Comparison of ENCODE assay signal across 13 cellular contexts in the genomic region with DNA sequence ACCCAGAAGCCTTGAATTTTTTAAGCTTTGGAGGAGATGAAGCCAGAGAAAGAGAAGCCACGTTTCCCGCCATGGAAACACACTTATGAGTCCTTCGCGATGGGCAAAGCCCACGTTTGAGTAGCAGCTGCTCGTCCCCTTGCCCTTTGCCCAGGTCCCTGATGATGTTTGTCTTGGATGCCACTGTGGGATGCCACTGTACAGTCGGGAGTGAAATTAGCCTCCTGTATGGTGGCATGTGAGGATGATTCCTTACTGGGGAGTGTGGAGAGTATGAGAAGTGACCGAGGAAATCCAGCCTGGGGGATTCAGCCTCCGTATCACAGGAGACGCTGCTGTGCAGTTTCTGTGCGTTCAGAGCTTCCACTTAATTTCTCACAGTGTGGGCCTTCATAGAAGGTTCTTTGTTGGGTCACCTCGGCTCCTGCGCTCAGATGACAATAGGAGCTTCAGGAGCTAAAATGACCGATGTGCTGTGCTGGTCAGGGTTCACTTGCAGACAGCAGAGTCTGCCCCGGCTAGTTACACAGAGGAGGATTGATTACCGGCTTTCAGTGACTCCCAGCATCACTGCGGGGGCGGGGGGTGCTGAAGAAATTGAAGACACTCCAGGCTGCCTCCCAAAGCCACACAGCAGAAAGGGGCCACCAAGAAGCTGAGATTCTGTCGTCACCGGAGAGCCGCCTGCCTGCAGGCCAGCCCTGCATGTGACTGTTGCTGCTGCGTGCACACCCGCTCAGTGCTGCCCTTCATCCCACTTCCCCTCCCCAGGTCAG.
A peak's percentile ranks its signal among the peaks of the same experiment; 100 is the strongest.
DNase-seq lines count a peak whose midpoint lies in the region; ATAC-seq and TF ChIP-seq lines count a peak whose summit lies in the region.
"Had no signal": no experiment of that assay in that cellular context is flagged by ENCODE, and none has a peak within 500 bp of the region (broad histone marks: within the 10 kb centered on the region; RNA-seq: fewer than 3 reads in every experiment).

No MANE protein-coding gene starts in this region.

- peak; percentile 41 for DNase-seq in H9
- DNase-seq in left lobe of liver (ENCODE audit: low spot score) = no peak
- DNase-seq in nephron progenitor cell = peak; percentile 70
- DNase-seq in retina = peak; percentile 44
- no peak for DNase-seq in OCI-LY7 (ENCODE audit: low spot score)
- no peak for DNase-seq in stimulated activated CD8-positive, alpha-beta memory T cell treated with anti-CD3 and anti-CD28 coated beads, Interleukin-4, amount 100 ng/mL, for 48 hours
- DNase-seq in NK-92 treated with Interleukin-12 subunit alpha and Interleukin-12 subunit beta, amount 100 ng/mL, for 24 hours (lab: John Stamatoyannopoulos, UW) = no peak
- no peak for DNase-seq in omental fat pad (ENCODE audit: low spot score)
- DNase-seq: C1 segment of cervical spinal cord; CD4-positive, alpha-beta T cell; DMS79; IMR-90 had no signal

- ATAC-seq in left lobe of liver = peak; percentile 40
- ATAC-seq in omental fat pad (ENCODE audit: low FRiP score) = no peak

- no peak overlapping the region for H2AK5ac ChIP-seq in H9 (ENCODE audit: insufficient read length, low read length)

- no peak overlapping the region for H2BK5ac ChIP-seq in H9 (ENCODE audit: insufficient read length, low read length)

- H4K91ac ChIP-seq in H9 (ENCODE audit: insufficient read length, low read depth, low read length) = no peak overlapping the region

- no peaks in the 10 kb centered on the region for H3K23me2 ChIP-seq in H9 (ENCODE audit: insufficient read length, low read depth, low read length, poor library complexity, severe bottlenecking)

- H3K27me3 Mint-ChIP-seq in H9 (ENCODE audit: low read depth) (peaks cover 38% of the 10 kb centered on the region), nephron progenitor cell (ENCODE audit: low read depth, poor library complexity) (peaks cover 32% of the 10 kb centered on the region)

- H3K27ac Mint-ChIP-seq in H9 = no peak overlapping the region; a peak in 1 of 7 replicates
- H3K27ac Mint-ChIP-seq in nephron progenitor cell = peak overlapping the region; percentile 52
- H3K27ac Mint-ChIP-seq: B cell; CD4-positive, alpha-beta T cell had no signal

- no peak overlapping the region for H2BK20ac ChIP-seq in H9 (ENCODE audit: low read depth, low read length, poor library complexity, severe bottlenecking)

- H3K18ac ChIP-seq in H9 (ENCODE audit: insufficient read length, low read depth, low read length) = no peak overlapping the region

- no peaks in the 10 kb centered on the region for H3K36me3 ChIP-seq in OCI-LY7 (ENCODE audit: insufficient read depth, low read length)

- H3K4ac ChIP-seq in H9 (ENCODE audit: low read depth, low read length) = no peak overlapping the region

- H3K79me2 ChIP-seq in H9 (ENCODE audit: insufficient read depth, low read length) (no peaks in the 10 kb centered on the region), OCI-LY7 (ENCODE audit: insufficient read depth, low read depth, low read length) (no peaks in the 10 kb centered on the region)

- H3K23ac ChIP-seq in H9 (ENCODE audit: insufficient read length, low read depth, low read length) = no peak overlapping the region

- no peak overlapping the region for H3K9ac ChIP-seq in H9 (ENCODE audit: extremely low read depth, insufficient read length, low read length)

- H3K27ac ChIP-seq in H9 (ENCODE audit: insufficient read length, low read depth, low read length) (no peak overlapping the region), OCI-LY7 (ENCODE audit: low read depth, low read length, poor library complexity, severe bottlenecking) (no peak overlapping the region)

- H3K4me2 ChIP-seq in H9 (ENCODE audit: insufficient read depth, insufficient read length, low read length) = no peak overlapping the region
- H3K4me2 ChIP-seq in OCI-LY7 (ENCODE audit: low read length) = no peak overlapping the region

- intact Hi-C loops in OCI-LY7 (cut with micrococcal nuclease; ENCODE audit: unreplicated experiment) = no loop called here

- H3K4me3 Mint-ChIP-seq in H9 (no peak overlapping the region), nephron progenitor cell (peak overlapping the region; percentile 29)
- H3K4me3 Mint-ChIP-seq: B cell; CD4-positive, alpha-beta T cell had no signal

- no peaks in the 10 kb centered on the region for H4K20me1 ChIP-seq in H9 (ENCODE audit: control insufficient read depth, insufficient read depth, insufficient read length)
- no peaks in the 10 kb centered on the region for H4K20me1 ChIP-seq in OCI-LY7 (ENCODE audit: insufficient read depth, low read length)

- no peaks in the 10 kb centered on the region for H3K27me3 ChIP-seq in H9 (ENCODE audit: insufficient read depth, low read length)

- H2AFZ ChIP-seq in H9 (ENCODE audit: low read length) (no peak overlapping the region), OCI-LY7 (ENCODE audit: low read length) (no peak overlapping the region)

- H3K36me3 Mint-ChIP-seq in H9 (ENCODE audit: insufficient read depth in 1 of 3, low read depth in 3 of 3) (peaks cover 0 to under 1% (median 0%) of the 10 kb centered on the region in 3 experiments; a peak in 1 of 7 replicates), nephron progenitor cell (ENCODE audit: low read depth) (peaks cover 5% of the 10 kb centered on the region)

- H3K9me3 ChIP-seq in H9 (ENCODE audit: control insufficient read depth, low read depth, low read length) (no peaks in the 10 kb centered on the region), OCI-LY7 (ENCODE audit: low read length) (no peaks in the 10 kb centered on the region)

- no CpG with 5 or more reads among the region's 23 CpGs for WGBS in H9 (ENCODE audit: extremely low coverage, insufficient read length, low lambda C conversion rate)

- H2BK12ac ChIP-seq in H9 (ENCODE audit: insufficient read length, low read depth, low read length) = no peak overlapping the region

- POLR2A ChIA-PET in OCI-LY7 (lab: Charles Lee) = no interaction called here

- H4K5ac ChIP-seq in H9 (ENCODE audit: insufficient read length, low read depth, low read length) = no peak overlapping the region

- H3K4me1 ChIP-seq in H9 (ENCODE audit: insufficient read depth, low read length) (peaks cover 4% of the 10 kb centered on the region; the same call in 1 of the 2 replicates), OCI-LY7 (ENCODE audit: insufficient read depth, low read length, poor library complexity, severe bottlenecking) (no peaks in the 10 kb centered on the region)

- CTCF ChIA-PET in OCI-LY7 (lab: Charles Lee; ENCODE audit: unreplicated experiment) = no interaction called here

- H3T11ph ChIP-seq in H9 (ENCODE audit: low read length) = no peak overlapping the region

- no peak overlapping the region for H3K4me3 ChIP-seq in OCI-LY7 (ENCODE audit: low read depth, low read length, poor library complexity, severe bottlenecking)

- TF ChIP-seq CTCF in H9 (conservative IDR thresholded peaks at IDR 0.05) = no peak
- TF ChIP-seq CTCF in nephron progenitor cell (IDR thresholded peaks at IDR 0.05) = no peak
- TF ChIP-seq CTCF in OCI-LY7 (conservative IDR thresholded peaks at IDR 0.05; ENCODE audit: low read length) = no peak
- TF ChIP-seq CTCF in omental fat pad (IDR thresholded peaks at IDR 0.05) = no peak

- H3K4me1 Mint-ChIP-seq in H9 (peaks cover 8 to 20% of the 10 kb centered on the region in 2 experiments), nephron progenitor cell (peaks cover 63% of the 10 kb centered on the region)
- H3K4me1 Mint-ChIP-seq: B cell had no signal

- no peaks in the 10 kb centered on the region for H3K9me2 ChIP-seq in OCI-LY7 (ENCODE audit: insufficient read depth, low read length)

- H3K79me1 ChIP-seq in H9 (ENCODE audit: insufficient read depth, low read depth, low read length, poor library complexity, severe bottlenecking) = no peaks in the 10 kb centered on the region

- H3K14ac ChIP-seq in H9 (ENCODE audit: insufficient read depth, low read length) = no peak overlapping the region

- no TSS peak for BruUV-seq in OCI-LY7 (replicated peaks; lab: Mats Ljungman, UMichigan)

- H4K8ac ChIP-seq in H9 (replicated peaks; ENCODE audit: insufficient read length, low read depth, low read length) = no peak overlapping the region

- H3K56ac ChIP-seq in H9 (ENCODE audit: insufficient read length, low read depth, low read length) = no peak overlapping the region

- no peak overlapping the region for H2BK15ac ChIP-seq in H9 (ENCODE audit: low read depth, low read length)

- no peak overlapping the region for H2BK120ac ChIP-seq in H9 (ENCODE audit: low read depth, low read length, poor library complexity, severe bottlenecking)

- H3K9me3 Mint-ChIP-seq in H9 (no peaks in the 10 kb centered on the region), nephron progenitor cell (peaks cover 15% of the 10 kb centered on the region)

Comparison
In these comparisons a context has a peak if more than half of its experiments do, and no peak if none do; other contexts are left out.
1. DNase-seq: peak in H9 (single experiment), nephron progenitor cell (single experiment) and retina (single experiment); none in left lobe of liver (single experiment), OCI-LY7 (single experiment), stimulated activated CD8-positive, alpha-beta memory T cell treated with anti-CD3 and anti-CD28 coated beads, Interleukin-4, amount 100 ng/mL, for 48 hours (single experiment), NK-92 treated with Interleukin-12 subunit alpha and Interleukin-12 subunit beta, amount 100 ng/mL, for 24 hours (single experiment) and omental fat pad (single experiment).